ENCODE assay signal across 16 cellular contexts in genomic region chr13:36531746-36532486, GRCh38.
DNase-seq lines count a peak whose midpoint lies in the region; ATAC-seq, FAIRE-seq and TF ChIP-seq lines count a peak whose summit lies in the region.
"Had no signal": no experiment of that assay in that cellular context is flagged by ENCODE, and none has a peak within 500 bp of the region (broad histone marks: within the 10 kb centered on the region; RNA-seq: fewer than 3 reads in every experiment).

No MANE protein-coding gene starts in this region.

- H2AFZ ChIP-seq in SK-N-SH (ENCODE audit: low read depth), result peak overlapping the region; percentile 84; the same call in 1 of the 2 replicates

- H3K36me3 ChIP-seq in SK-N-SH (replicated peaks in 1 of 2; ENCODE audit: control insufficient read depth in 1 of 2, insufficient read depth in 2 of 2, low read length in 1 of 2) (no peaks in the 10 kb centered on the region), upper lobe of right lung (no peaks in the 10 kb centered on the region), gastroesophageal sphincter (no peaks in the 10 kb centered on the region)
- H3K36me3 ChIP-seq: heart right ventricle had no signal

- no peaks in the 10 kb centered on the region for H3K9me3 ChIP-seq in SK-N-SH
- H3K9me3 ChIP-seq in upper lobe of right lung, result no peaks in the 10 kb centered on the region
- no peaks in the 10 kb centered on the region for H3K9me3 ChIP-seq in gastroesophageal sphincter
- H3K9me3 ChIP-seq: heart right ventricle had no signal

- H3K4me1 ChIP-seq in SK-N-SH (ENCODE audit: control insufficient read depth in 1 of 2, insufficient read depth in 2 of 2, low read depth in 1 of 2, low read length in 1 of 2) (peaks cover 0 to 31% of the 10 kb centered on the region in 2 experiments; a peak in 1 of 4 replicates), upper lobe of right lung (peaks cover 4% of the 10 kb centered on the region), gastroesophageal sphincter (peaks cover 0 to 13% (median 0%) of the 10 kb centered on the region in 3 donors)
- H3K4me1 ChIP-seq: heart right ventricle had no signal

- no peak overlapping the region for H3K9ac ChIP-seq in SK-N-SH
- H3K9ac ChIP-seq: KMS-11 had no signal

- H3K27me3 ChIP-seq in SK-N-SH (ENCODE audit: insufficient read depth), result no peaks in the 10 kb centered on the region
- no peaks in the 10 kb centered on the region for H3K27me3 ChIP-seq in upper lobe of right lung
- no peaks in the 10 kb centered on the region for H3K27me3 ChIP-seq in gastroesophageal sphincter
- H3K27me3 ChIP-seq: heart right ventricle had no signal

- TF ChIP-seq POLR2A in GM12891 (IDR thresholded peaks at IDR 0.05; ENCODE audit: low read depth, low read length), result no peak
- TF ChIP-seq POLR2A in gastroesophageal sphincter (IDR thresholded peaks at IDR 0.05), result no peak

- peaks cover 7% of the 10 kb centered on the region for H3F3A ChIP-seq in SK-N-SH (replicated peaks; ENCODE audit: insufficient read depth)

- H3K27ac ChIP-seq in SK-N-SH (ENCODE audit: low read depth in 2 of 2, low read length in 1 of 2) (peak overlapping the region in 1 of 2 experiments; percentile 65; a peak in 3 of 4 replicates), upper lobe of right lung (no peak overlapping the region), gastroesophageal sphincter (no peak overlapping the region)
- H3K27ac ChIP-seq: 22Rv1, heart right ventricle, KMS-11, skin epidermis had no signal

- peak overlapping the region; percentile 22; the same call in 1 of the 2 replicates for H3K4me2 ChIP-seq in SK-N-SH
- H3K4me2 ChIP-seq: KMS-11 had no signal

- no peaks in the 10 kb centered on the region for H4K20me1 ChIP-seq in SK-N-SH (ENCODE audit: insufficient read depth)

- no peak overlapping the region for H3K4me3 ChIP-seq in SK-N-SH (ENCODE audit: low read depth in 2 of 2, low read length in 1 of 2)
- H3K4me3 ChIP-seq in upper lobe of right lung, result no peak overlapping the region
- H3K4me3 ChIP-seq in gastroesophageal sphincter, result no peak overlapping the region
- H3K4me3 ChIP-seq: heart right ventricle, skin epidermis had no signal

- CTCF ChIA-PET in SK-N-SH (lab: Yijun Ruan, JAX), result no interaction called here

- intact Hi-C loops in upper lobe of right lung (cut with DNase I), result no loop called here

- DNase-seq in DMS153 treated with DMSO at 0.1 percent for 48 hours (lab: John Stamatoyannopoulos, UW; ENCODE audit: unreplicated experiment) (peak; percentile 33), DMS153 (lab: John Stamatoyannopoulos, UW) (no peak), SK-N-SH (no peak), fibroblast of the conjunctiva (ENCODE audit: low read depth) (peak; percentile 23), upper lobe of right lung (no peak), GM12891 (ENCODE audit: insufficient read length, low spot score) (no peak), OCI-M1 (lab: John Stamatoyannopoulos, UW) (no peak)
- DNase-seq: activated CD4-positive, alpha-beta T cell treated with anti-CD3 and anti-CD28 coated beads for 1 hour; activated T-cell treated with anti-CD3 and anti-CD28 coated beads for 4 hours; anterior cingulate cortex; effector memory CD8-positive, alpha-beta T cell; heart right ventricle had no signal

- POLR2A ChIA-PET in SK-N-SH (lab: Yijun Ruan, JAX), result interaction anchor here (0.5 kb wide), 1 partner anchor 608 kb away, joined by 5 read pairs; no protein-coding TSS in a partner anchor

- TF ChIP-seq EP300 in SK-N-SH (IDR thresholded peaks at IDR 0.05; ENCODE audit: borderline replicate concordance in 1 of 2, low read depth in 1 of 2, low read length in 1 of 2) (peak; percentile 14 to 50; a peak in 3 of 4 replicates), gastroesophageal sphincter (IDR thresholded peaks at IDR 0.05) (no peak)

- WGBS in SK-N-SH (ENCODE audit: low lambda C conversion rate), result 18% methylated on average over 5 of the region's 5 CpGs
- 51% methylated on average over 5 of the region's 5 CpGs for WGBS in gastroesophageal sphincter (ENCODE audit: low coverage in 1 of 2), 2 donors

- FAIRE-seq in GM12891 (lab: Jason Lieb, UNC), result no peak

- no peak for TF ChIP-seq RAD21 in SK-N-SH (IDR thresholded peaks at IDR 0.05; ENCODE audit: low read length)

- no peaks in the 10 kb centered on the region for H3K9me2 ChIP-seq in SK-N-SH

- peak; percentile 63 for ATAC-seq in upper lobe of right lung
- no peak for ATAC-seq in gastroesophageal sphincter
- ATAC-seq: effector memory CD8-positive, alpha-beta T cell; heart right ventricle had no signal

- TF ChIP-seq CTCF in SK-N-SH (IDR thresholded peaks at IDR 0.05) (no peak), upper lobe of right lung (IDR thresholded peaks at IDR 0.05) (no peak), gastroesophageal sphincter (IDR thresholded peaks at IDR 0.05) (no peak)

- no peaks in the 10 kb centered on the region for H3K79me2 ChIP-seq in SK-N-SH (ENCODE audit: insufficient read depth)

TF ChIP-seq in SK-N-SH, 30 proteins besides CTCF, POLR2A, EP300 and RAD21 (continues in another document):
- no peak for TF ChIP-seq GATA2 (CRISPR knock-in tag; IDR thresholded peaks at IDR 0.05)
- TF ChIP-seq FOXJ3 (CRISPR knock-in tag; IDR thresholded peaks at IDR 0.05), result no peak
- peak; percentile 82 for TF ChIP-seq NFIC (IDR thresholded peaks at IDR 0.05; ENCODE audit: borderline replicate concordance)
- TF ChIP-seq, protein P1, sequence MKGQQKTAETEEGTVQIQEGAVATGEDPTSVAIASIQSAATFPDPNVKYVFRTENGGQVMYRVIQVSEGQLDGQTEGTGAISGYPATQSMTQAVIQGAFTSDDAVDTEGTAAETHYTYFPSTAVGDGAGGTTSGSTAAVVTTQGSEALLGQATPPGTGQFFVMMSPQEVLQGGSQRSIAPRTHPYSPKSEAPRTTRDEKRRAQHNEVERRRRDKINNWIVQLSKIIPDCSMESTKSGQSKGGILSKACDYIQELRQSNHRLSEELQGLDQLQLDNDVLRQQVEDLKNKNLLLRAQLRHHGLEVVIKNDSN (IDR thresholded peaks at IDR 0.05; ENCODE audit: borderline replicate concordance, low read depth), result no peak
- TF ChIP-seq, protein P2, sequence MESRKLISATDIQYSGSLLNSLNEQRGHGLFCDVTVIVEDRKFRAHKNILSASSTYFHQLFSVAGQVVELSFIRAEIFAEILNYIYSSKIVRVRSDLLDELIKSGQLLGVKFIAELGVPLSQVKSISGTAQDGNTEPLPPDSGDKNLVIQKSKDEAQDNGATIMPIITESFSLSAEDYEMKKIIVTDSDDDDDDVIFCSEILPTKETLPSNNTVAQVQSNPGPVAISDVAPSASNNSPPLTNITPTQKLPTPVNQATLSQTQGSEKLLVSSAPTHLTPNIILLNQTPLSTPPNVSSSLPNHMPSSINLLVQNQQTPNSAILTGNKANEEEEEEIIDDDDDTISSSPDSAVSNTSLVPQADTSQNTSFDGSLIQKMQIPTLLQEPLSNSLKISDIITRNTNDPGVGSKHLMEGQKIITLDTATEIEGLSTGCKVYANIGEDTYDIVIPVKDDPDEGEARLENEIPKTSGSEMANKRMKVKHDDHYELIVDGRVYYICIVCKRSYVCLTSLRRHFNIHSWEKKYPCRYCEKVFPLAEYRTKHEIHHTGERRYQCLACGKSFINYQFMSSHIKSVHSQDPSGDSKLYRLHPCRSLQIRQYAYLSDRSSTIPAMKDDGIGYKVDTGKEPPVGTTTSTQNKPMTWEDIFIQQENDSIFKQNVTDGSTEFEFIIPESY (IDR thresholded peaks at IDR 0.05; ENCODE audit: borderline replicate concordance, low read depth), result no peak
- TF ChIP-seq ELF1 (IDR thresholded peaks at IDR 0.05), result no peak
- no peak for TF ChIP-seq FOSL2 (IDR thresholded peaks at IDR 0.05; ENCODE audit: borderline replicate concordance, low read depth)
- TF ChIP-seq TCF12 (IDR thresholded peaks at IDR 0.05), result peak; percentile 83
- TF ChIP-seq RXRA (IDR thresholded peaks at IDR 0.05; ENCODE audit: borderline replicate concordance, low read depth), result 0 out of 2 replicates have a peak, but pooled peaks have one; percentile 15
- TF ChIP-seq YY1 (IDR thresholded peaks at IDR 0.05; ENCODE audit: low read depth), result no peak
- no peak for TF ChIP-seq EZH2phosphoT487 (IDR thresholded peaks at IDR 0.05; ENCODE audit: borderline replicate concordance, low read depth)

TF ChIP-seq in GM12891, 5 proteins besides CTCF, POLR2A, EP300 and RAD21:
- no peak for TF ChIP-seq PAX5 (IDR thresholded peaks at IDR 0.05; ENCODE audit: insufficient read depth, low read length, severe bottlenecking)
- TF ChIP-seq TAF1 (IDR thresholded peaks at IDR 0.05; ENCODE audit: low read depth, low read length), result no peak
- no peak for TF ChIP-seq SPI1 (IDR thresholded peaks at IDR 0.05; ENCODE audit: low read depth, low read length)
- no peak for TF ChIP-seq POU2F2 (IDR thresholded peaks at IDR 0.05; ENCODE audit: low read depth, low read length)
- no peak for TF ChIP-seq POLR2AphosphoS5 (IDR thresholded peaks at IDR 0.05; ENCODE audit: low read depth, low read length)

Comparison
In these comparisons a context has a peak if more than half of its experiments do, and no peak if none do; other contexts are left out.
1. DNase-seq: peak in DMS153 treated with DMSO at 0.1 percent for 48 hours (single experiment) and fibroblast of the conjunctiva (single experiment); none in DMS153 (single experiment), SK-N-SH (single experiment), upper lobe of right lung (single experiment), GM12891 (single experiment) and OCI-M1 (single experiment).